Comparison of ENCODE assay signal across 8 cellular contexts in genomic region chr3:141575879-141576743, GRCh38.
DNase-seq lines count a peak whose midpoint lies in the region; ATAC-seq and TF ChIP-seq lines count a peak whose summit lies in the region.

No MANE protein-coding gene starts in this region.

- H3K27ac ChIP-seq in esophagus muscularis mucosa (replicated peaks in 1 of 4) (no peak overlapping the region), prostate gland (no peak overlapping the region)

- in situ Hi-C loops in G401 (cut with HindIII; ENCODE audit: low sequenced_read_pairs): no loop called here

- intact Hi-C loops in esophagus muscularis mucosa (cut with DNase I) (loop anchor here (5.0 to 10.0 kb wide), 2 partner anchors 161 to 339 kb away; partner anchors contain the start of gene RNF7), prostate gland (cut with DNase I) (loop anchor here (2.0 to 5.0 kb wide), 3 partner anchors 71 to 301 kb away; partner anchors contain the start of genes ATP1B3 and RNF7)

- peaks cover 21 to 66% (median 42%) of the 10 kb centered on the region in 4 donors for H3K36me3 ChIP-seq in esophagus muscularis mucosa
- H3K36me3 ChIP-seq in prostate gland: no peaks in the 10 kb centered on the region

- H3K4me3 ChIP-seq in esophagus muscularis mucosa (no peak overlapping the region), prostate gland (no peak overlapping the region)

- 87% methylated on average over 13 of the region's 13 CpGs for WGBS in esophagus muscularis mucosa
- 85% methylated on average over 13 of the region's 13 CpGs for WGBS in prostate gland

- no peak for TF ChIP-seq EP300 in esophagus muscularis mucosa (IDR thresholded peaks at IDR 0.05)

- no peak for ATAC-seq in GM21717 (IDR thresholded peaks at IDR 0.05; ENCODE audit: unreplicated experiment)

- H3K27me3 ChIP-seq in esophagus muscularis mucosa (no peaks in the 10 kb centered on the region), prostate gland (replicated peaks; ENCODE audit: insufficient read depth) (no peaks in the 10 kb centered on the region)

- DNase-seq in A172 (ENCODE audit: low spot score): peak; percentile 43
- peak; percentile 28 for DNase-seq in G401 (ENCODE audit: low spot score)
- DNase-seq in HPDE6-E6E7 (ENCODE audit: extremely low spot score): peak; percentile 4
- DNase-seq in SKM-1 (lab: John Stamatoyannopoulos, UW; ENCODE audit: unreplicated experiment): peak; percentile 8
- no peak for DNase-seq in esophagus muscularis mucosa (ENCODE audit: extremely low spot score)
- no peak for DNase-seq in prostate gland (ENCODE audit: low spot score)
- no peak for DNase-seq in dedifferentiated amniotic fluid mesenchymal stem cell (ENCODE audit: extremely low spot score)

- H3K4me1 ChIP-seq in esophagus muscularis mucosa: no peaks in the 10 kb centered on the region
- H3K4me1 ChIP-seq in prostate gland (replicated peaks): no peaks in the 10 kb centered on the region

- TF ChIP-seq CTCF in esophagus muscularis mucosa (IDR thresholded peaks at IDR 0.05): peak; percentile 53 to 67 (median 61)
- peak in 3 of 4 experiments; percentile 37 to 71 (median 60) for TF ChIP-seq CTCF in prostate gland (IDR thresholded peaks at IDR 0.05)

- TF ChIP-seq POLR2A in esophagus muscularis mucosa (IDR thresholded peaks at IDR 0.05; ENCODE audit: low read depth) (no peak), prostate gland (IDR thresholded peaks at IDR 0.05) (no peak)

- H3K9me3 ChIP-seq in esophagus muscularis mucosa (no peaks in the 10 kb centered on the region), prostate gland (no peaks in the 10 kb centered on the region)

Comparison
In these comparisons a context has a peak if more than half of its experiments do, and no peak if none do; other contexts are left out.
1. DNase-seq: peak in A172 (single experiment), G401 (single experiment), HPDE6-E6E7 (single experiment) and SKM-1 (single experiment); none in esophagus muscularis mucosa (single experiment), prostate gland (single experiment) and dedifferentiated amniotic fluid mesenchymal stem cell (single experiment).